1 cellular context compared by ENCODE assay signal in the genomic region with DNA sequence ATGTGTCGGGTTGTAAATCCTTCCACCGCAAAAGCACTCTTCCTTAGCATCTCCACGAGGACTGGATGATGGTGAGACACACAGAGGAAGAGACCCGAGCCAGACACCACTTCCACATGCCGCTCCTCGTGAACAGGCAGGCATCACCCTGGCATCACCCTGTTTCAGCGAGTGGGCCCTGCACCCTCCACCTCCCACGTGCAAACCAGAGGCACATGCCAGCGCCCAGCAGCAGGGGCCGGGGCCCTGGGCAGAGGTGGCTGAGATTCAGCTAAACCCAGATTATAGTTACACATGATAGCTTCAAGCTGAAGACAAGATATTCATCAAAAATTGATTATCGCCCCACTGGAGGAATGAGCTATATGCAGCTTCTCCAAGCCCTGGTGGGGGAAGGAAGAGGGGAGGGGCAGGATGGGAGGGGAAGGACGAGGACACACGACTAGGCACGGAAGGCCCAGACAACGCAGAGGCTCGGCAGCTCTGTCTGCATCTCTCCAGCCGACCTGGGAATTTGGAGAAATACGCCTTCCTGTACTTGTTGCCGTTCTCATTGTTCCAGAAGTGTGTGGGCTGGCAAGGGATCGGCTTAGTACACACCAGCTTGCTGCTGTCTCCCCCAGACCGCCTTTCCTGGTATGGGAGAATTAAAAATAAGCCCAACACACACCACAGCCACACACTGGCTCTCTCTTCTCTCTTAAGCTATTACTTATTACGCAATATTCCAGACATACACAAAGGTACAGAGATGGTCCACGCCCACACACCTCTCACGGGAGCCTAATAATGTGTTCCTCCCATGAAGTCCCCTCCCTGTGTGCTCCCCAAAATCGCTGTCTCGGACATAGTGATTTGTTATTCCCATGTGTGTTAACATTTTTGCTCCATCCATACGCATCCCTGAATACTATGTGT.
TF ChIP-seq lines count a peak whose summit lies in the region.

No MANE protein-coding gene starts in this region.

TF ChIP-seq in IMR-90, 13 proteins besides CTCF, POLR2A, EP300 and RAD21:
- TF ChIP-seq MAZ (IDR thresholded peaks at IDR 0.05; ENCODE audit: borderline replicate concordance, low read depth, low read length) (no peak), CEBPB (IDR thresholded peaks at IDR 0.05; ENCODE audit: low read depth, low read length) (peak; percentile 71), CHD1 (IDR thresholded peaks at IDR 0.05; ENCODE audit: low read depth, low read length) (no peak), BHLHE40 (IDR thresholded peaks at IDR 0.05; ENCODE audit: low read depth, low read length) (no peak), RFX5 (IDR thresholded peaks at IDR 0.05; ENCODE audit: low read depth, low read length) (no peak), NFE2L2 (IDR thresholded peaks at IDR 0.05; ENCODE audit: low read depth, low read length) (no peak)
